Comparison of ENCODE assay signal across 1 cellular context in genomic region chr1:151356668-151357067, GRCh38.
TF ChIP-seq lines count a peak whose summit lies in the region.

No MANE protein-coding gene starts in this region.

TF ChIP-seq in GM12878, 131 proteins besides CTCF, POLR2A, EP300 and RAD21:
- TF ChIP-seq BCL11A (IDR thresholded peaks at IDR 0.05; ENCODE audit: low read depth, low read length), result no peak
- TF ChIP-seq ZNF384 (IDR thresholded peaks at IDR 0.05; ENCODE audit: borderline replicate concordance, low read depth, low read length), result no peak
- TF ChIP-seq SPI1 (IDR thresholded peaks at IDR 0.05; ENCODE audit: borderline replicate concordance, insufficient read depth, low read depth, low read length), result peak; percentile 15; the same call in 1 of the 2 replicates
- no peak for TF ChIP-seq RAD51 (IDR thresholded peaks at IDR 0.05)
- TF ChIP-seq CHD2 (IDR thresholded peaks at IDR 0.05; ENCODE audit: borderline replicate concordance, low read depth, low read length), result no peak
